ENCODE assay signal across 17 cellular contexts in the genomic region with DNA sequence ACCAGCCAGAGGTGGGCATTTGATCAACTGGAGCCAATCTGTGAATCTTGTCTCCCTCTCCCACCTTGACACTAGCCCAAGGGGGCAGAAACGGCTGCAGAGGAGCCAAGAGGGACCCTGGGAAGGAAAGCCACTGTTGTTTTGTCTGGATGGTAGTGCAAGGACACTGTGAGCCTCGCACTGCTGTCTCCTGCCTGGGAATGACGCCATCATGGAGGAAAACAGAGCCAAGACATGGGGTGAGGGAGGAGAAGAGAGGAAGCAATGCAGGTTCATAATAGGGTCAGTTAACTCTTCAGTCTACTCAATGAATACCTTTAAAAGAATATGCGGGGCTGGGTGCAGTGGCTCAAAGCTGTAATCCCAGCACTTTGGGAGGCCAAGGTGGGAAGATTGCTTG.
"Had no signal": no experiment of that assay in that cellular context is flagged by ENCODE, and none has a peak within 500 bp of the region (broad histone marks: within the 10 kb centered on the region; RNA-seq: fewer than 3 reads in every experiment).

No MANE protein-coding gene starts in this region.

- H3K27ac Mint-ChIP-seq: activated CD4-positive, alpha-beta T cell treated with anti-CD3 and anti-CD28 coated beads for 36 hours; activated CD8-positive, alpha-beta T cell treated with anti-CD3 and anti-CD28 coated beads for 36 hours; activated T-helper 1 cell treated with anti-CD3 and anti-CD28 coated beads, Interleukin-12 subunit alpha, Interleukin-12 subunit beta, Interleukin-2, Interleukin-4 antibody, amounts not matched to agents 30 ng/mL and 10 ng/mL and 1 ng/mL, durations not matched to agents 14 hours and 24 hours and 36 hours; stimulated activated naive B cell treated with anti-CD40 and anti-IgM and Interleukin-4, amounts not matched to agents 10 μg/mL and 1 μg/mL and 100 μg/mL, for 72 hours had no signal

- H3K9me3 ChIP-seq: esophagus squamous epithelium, pancreas, SK-N-SH, suprapubic skin, upper lobe of left lung had no signal

- FAIRE-seq: pancreas had no signal

- H3K4me3 Mint-ChIP-seq: activated CD4-positive, alpha-beta T cell treated with anti-CD3 and anti-CD28 coated beads for 36 hours; activated CD8-positive, alpha-beta T cell treated with anti-CD3 and anti-CD28 coated beads for 36 hours; activated T-helper 1 cell treated with anti-CD3 and anti-CD28 coated beads, Interleukin-12 subunit alpha, Interleukin-12 subunit beta, Interleukin-2, Interleukin-4 antibody, amounts not matched to agents 30 ng/mL and 10 ng/mL and 1 ng/mL, durations not matched to agents 14 hours and 24 hours and 36 hours; stimulated activated naive B cell treated with anti-CD40 and anti-IgM and Interleukin-4, amounts not matched to agents 10 μg/mL and 1 μg/mL and 100 μg/mL, for 72 hours had no signal

- H3K27me3 ChIP-seq: foreskin keratinocyte, pancreas, suprapubic skin, upper lobe of left lung had no signal

- H3K27ac ChIP-seq: foreskin keratinocyte, WERI-Rb-1 had no signal

- H3K4me1 Mint-ChIP-seq: activated CD4-positive, alpha-beta T cell treated with anti-CD3 and anti-CD28 coated beads for 36 hours; stimulated activated naive B cell treated with anti-CD40 and anti-IgM and Interleukin-4, amounts not matched to agents 10 μg/mL and 1 μg/mL and 100 μg/mL, for 72 hours had no signal

- H3K36me3 ChIP-seq: esophagus squamous epithelium, pancreas, suprapubic skin, upper lobe of left lung, WERI-Rb-1 had no signal

- H3K36me3 Mint-ChIP-seq: stimulated activated naive B cell treated with anti-CD40 and anti-IgM and Interleukin-4, amounts not matched to agents 10 μg/mL and 1 μg/mL and 100 μg/mL, for 72 hours had no signal

- ATAC-seq: activated CD4-positive, alpha-beta T cell treated with anti-CD3 and anti-CD28 coated beads for 36 hours; activated CD8-positive, alpha-beta T cell treated with anti-CD3 and anti-CD28 coated beads for 36 hours; stimulated activated naive B cell treated with anti-CD40 and anti-IgM and Interleukin-4, amounts not matched to agents 10 μg/mL and 1 μg/mL and 100 μg/mL, for 72 hours had no signal

- H3K4me1 ChIP-seq: pancreas had no signal

- H3K4me3 ChIP-seq: pancreas, upper lobe of left lung had no signal

- H3K9me3 Mint-ChIP-seq: activated CD8-positive, alpha-beta T cell treated with anti-CD3 and anti-CD28 coated beads for 36 hours; activated T-helper 1 cell treated with anti-CD3 and anti-CD28 coated beads, Interleukin-12 subunit alpha, Interleukin-12 subunit beta, Interleukin-2, Interleukin-4 antibody, amounts not matched to agents 30 ng/mL and 10 ng/mL and 1 ng/mL, durations not matched to agents 14 hours and 24 hours and 36 hours; nephron; stimulated activated naive B cell treated with anti-CD40 and anti-IgM and Interleukin-4, amounts not matched to agents 10 μg/mL and 1 μg/mL and 100 μg/mL, for 72 hours had no signal

- DNase-seq: activated CD4-positive, alpha-beta T cell treated with anti-CD3 and anti-CD28 coated beads for 36 hours; activated CD8-positive, alpha-beta memory T cell treated with anti-CD3 and anti-CD28 coated beads, Interleukin-2, amount 50 U/mL, for 4 hours; activated CD8-positive, alpha-beta T cell treated with anti-CD3 and anti-CD28 coated beads for 36 hours; activated naive CD4-positive, alpha-beta T cell treated with Interleukin-2 at 50 U/mL for 16 hours; esophagus squamous epithelium; foreskin keratinocyte; left colon; mammary epithelial cell; pancreas; SK-N-SH; stimulated activated naive B cell treated with anti-CD40 and anti-IgM and Interleukin-4, amounts not matched to agents 10 μg/mL and 1 μg/mL and 100 μg/mL, for 72 hours; T-helper 1 cell; WERI-Rb-1 had no signal
